1 cellular context compared by ENCODE assay signal in genomic region chr4:165478260-165478659, GRCh38.
A peak's percentile ranks its signal among the peaks of the same experiment; 100 is the strongest.
TF ChIP-seq lines count a peak whose summit lies in the region.

No MANE protein-coding gene starts in this region.

TF ChIP-seq in K562, 482 proteins besides CTCF, POLR2A, EP300 and RAD21 (continued from another document):
- TF ChIP-seq IRF9 (tag; IDR thresholded peaks at IDR 0.05) (0 out of 2 replicates have a peak, but pooled peaks have one; percentile 5), CBX3 (IDR thresholded peaks at IDR 0.05; ENCODE audit: borderline replicate concordance in 1 of 2, low read length in 2 of 2) (no peak)
